Comparison of ENCODE assay signal across 10 cellular contexts in genomic region chr11:126426820-126427749, GRCh38.
DNase-seq lines count a peak whose midpoint lies in the region; ATAC-seq and TF ChIP-seq lines count a peak whose summit lies in the region.
"Had no signal": no experiment of that assay in that cellular context is flagged by ENCODE, and none has a peak within 500 bp of the region (broad histone marks: within the 10 kb centered on the region; RNA-seq: fewer than 3 reads in every experiment).

No MANE protein-coding gene starts in this region.

- H4K20me1 ChIP-seq in MM.1S (ENCODE audit: insufficient read depth, low read length) = no peaks in the 10 kb centered on the region

- H3K4me3 ChIP-seq in lung = no peak overlapping the region
- H3K4me3 ChIP-seq in uterus = no peak overlapping the region
- H3K4me3 ChIP-seq in MM.1S (ENCODE audit: low read length) = no peak overlapping the region
- H3K4me3 ChIP-seq: K562 had no signal

- intact Hi-C loops in uterus (cut with DNase I; ENCODE audit: low total_unique reads) = no loop called here

- H3F3A ChIP-seq in MM.1S (ENCODE audit: insufficient read depth, low read length) = no peaks in the 10 kb centered on the region

- H3K9me3 ChIP-seq in lung (ENCODE audit: control insufficient read depth in 2 of 2, insufficient read depth in 1 of 2, low read length in 1 of 2) = no peaks in the 10 kb centered on the region
- no peaks in the 10 kb centered on the region for H3K9me3 ChIP-seq in uterus
- H3K9me3 ChIP-seq in MM.1S (replicated peaks; ENCODE audit: insufficient read depth, low read length) = no peaks in the 10 kb centered on the region

- no peaks in the 10 kb centered on the region for H3K36me3 ChIP-seq in lung (ENCODE audit: control insufficient read depth in 2 of 2, insufficient read depth in 2 of 2, low read length in 2 of 2)
- H3K36me3 ChIP-seq in uterus = no peaks in the 10 kb centered on the region
- H3K36me3 ChIP-seq in MM.1S (replicated peaks; ENCODE audit: insufficient read depth, low read length) = no peaks in the 10 kb centered on the region

- WGBS in lung, 2 donors = 65 to 81% methylated on average over 14 of the region's 14 CpGs

- peaks cover 5 to 6% of the 10 kb centered on the region in 2 donors for H3K4me1 ChIP-seq in lung (ENCODE audit: control insufficient read depth in 2 of 2, insufficient read depth in 2 of 2, low read length in 2 of 2)
- H3K4me1 ChIP-seq in uterus = no peaks in the 10 kb centered on the region
- H3K4me1 ChIP-seq in MM.1S (ENCODE audit: low read length) = no peaks in the 10 kb centered on the region

- H3K27ac ChIP-seq in lung (ENCODE audit: low read depth in 1 of 2, low read length in 1 of 2) = no peak overlapping the region
- no peak overlapping the region for H3K27ac ChIP-seq in uterus
- H3K27ac ChIP-seq in MM.1S (ENCODE audit: low read length) = no peak overlapping the region

- H3K9ac ChIP-seq in MM.1S (ENCODE audit: low read length) = no peak overlapping the region

- DNase-seq in EH (ENCODE audit: low read depth) (peak; percentile 35), NCI-H446 (lab: John Stamatoyannopoulos, UW) (peak; percentile 82 to 94), lung (ENCODE audit: low spot score) (peak; percentile 54), uterus (no peak), GM03348 (ENCODE audit: low spot score) (no peak), NCI-H146 treated with DMSO at 0.1 percent for 48 hours (lab: John Stamatoyannopoulos, UW; ENCODE audit: unreplicated experiment) (no peak), MM.1S (no peak)
- DNase-seq: central memory CD4-positive, alpha-beta T cell had no signal

- H3K27me3 ChIP-seq in lung (ENCODE audit: control insufficient read depth, insufficient read depth) (no peaks in the 10 kb centered on the region), uterus (no peaks in the 10 kb centered on the region), MM.1S (replicated peaks; ENCODE audit: insufficient read depth, low read length) (peaks cover 10% of the 10 kb centered on the region; the same call in 1 of the 2 replicates)

- H3K79me2 ChIP-seq in MM.1S (ENCODE audit: low read length) = no peaks in the 10 kb centered on the region

- TF ChIP-seq CTCF in lung (IDR thresholded peaks at IDR 0.05; ENCODE audit: control extremely low read depth, extremely low read depth) = no peak
- TF ChIP-seq CTCF in uterus (IDR thresholded peaks at IDR 0.05) = no peak
- TF ChIP-seq CTCF in MM.1S (IDR thresholded peaks at IDR 0.05; ENCODE audit: low read length) = no peak

- ATAC-seq in GM21526 (IDR thresholded peaks at IDR 0.05; ENCODE audit: low FRiP score, unreplicated experiment) (peak; percentile 52), lung (ENCODE audit: insufficient read depth, low FRiP score) (no peak)
- ATAC-seq: K562 had no signal

- H3K4me2 ChIP-seq in MM.1S (ENCODE audit: low read depth, low read length) = no peak overlapping the region

- H3K9me2 ChIP-seq in MM.1S (replicated peaks; ENCODE audit: insufficient read depth, low read length) = no peaks in the 10 kb centered on the region

- no peak for TF ChIP-seq POLR2A in uterus (IDR thresholded peaks at IDR 0.05)

- no peak overlapping the region for H2AFZ ChIP-seq in MM.1S (ENCODE audit: low read length)

Comparison
In these comparisons a context has a peak if more than half of its experiments do, and no peak if none do; other contexts are left out.
1. DNase-seq: peak in EH (single experiment), NCI-H446 (2 of 2) and lung (single experiment); none in uterus (0 of 2), GM03348 (single experiment), NCI-H146 treated with DMSO at 0.1 percent for 48 hours (single experiment) and MM.1S (single experiment).